ENCODE assay signal across 10 cellular contexts in the genomic region with DNA sequence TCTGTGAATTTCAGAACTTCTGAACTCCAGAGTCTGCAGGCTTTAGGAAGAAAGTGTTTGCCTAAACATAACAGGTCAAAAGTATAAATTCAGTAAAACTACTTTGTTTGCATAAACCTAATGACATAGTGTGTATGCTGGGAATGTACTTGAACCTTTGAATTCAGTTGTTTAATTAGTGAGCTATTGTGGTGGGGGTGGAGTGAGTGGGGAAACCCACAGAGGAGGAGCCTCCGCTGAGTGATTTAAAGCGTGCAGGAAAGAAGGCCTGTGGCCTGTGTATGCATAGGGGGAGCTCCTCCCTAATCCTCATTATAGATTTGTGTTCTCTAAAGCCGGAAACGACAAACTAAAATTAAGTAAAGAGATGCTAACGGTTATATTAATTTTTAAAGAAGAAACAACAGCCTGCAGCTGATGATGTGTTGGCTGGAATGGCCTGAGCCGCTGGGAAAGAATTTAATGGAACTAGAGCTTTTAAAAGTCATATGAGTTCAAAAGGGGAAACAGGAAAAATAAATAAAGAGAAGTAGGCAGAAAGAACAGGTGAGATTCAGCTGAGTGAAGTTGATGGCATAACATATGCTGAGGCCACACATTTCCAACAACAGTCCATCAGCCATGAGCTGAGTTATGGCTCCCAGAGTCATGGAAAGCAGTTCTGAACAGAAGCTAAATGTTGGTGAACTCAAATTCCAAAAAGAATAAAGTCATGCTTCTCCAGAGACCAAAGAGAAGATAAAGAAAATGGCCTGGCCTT.
A peak's percentile ranks its signal among the peaks of the same experiment; 100 is the strongest.
DNase-seq lines count a peak whose midpoint lies in the region; ATAC-seq and TF ChIP-seq lines count a peak whose summit lies in the region.
"Had no signal": no experiment of that assay in that cellular context is flagged by ENCODE, and none has a peak within 500 bp of the region (broad histone marks: within the 10 kb centered on the region; RNA-seq: fewer than 3 reads in every experiment).

No MANE protein-coding gene starts in this region.

- intact Hi-C loops in gastrocnemius medialis (cut with DNase I; ENCODE audit: low total_unique reads) (no loop called here), ascending aorta (cut with DNase I) (no loop called here)

- in situ Hi-C loops in gastrocnemius medialis (cut with MboI; ENCODE audit: low sequenced_read_pairs in 4 of 4): no loop called here

- H3K4me3 ChIP-seq in gastrocnemius medialis (no peak overlapping the region), ascending aorta (no peak overlapping the region)

- TF ChIP-seq CTCF in gastrocnemius medialis (IDR thresholded peaks at IDR 0.05 in 4 of 5, conservative IDR thresholded peaks at IDR 0.05 in 1 of 5) (no peak), ascending aorta (IDR thresholded peaks at IDR 0.05) (no peak)

- H3K9me3 ChIP-seq in gastrocnemius medialis: no peaks in the 10 kb centered on the region
- H3K9me3 ChIP-seq in ascending aorta: no peaks in the 10 kb centered on the region

- ATAC-seq in GM19351 (IDR thresholded peaks at IDR 0.05; ENCODE audit: unreplicated experiment) (peak; percentile 82), HG02943 (IDR thresholded peaks at IDR 0.05; ENCODE audit: low read depth, unreplicated experiment) (peak; percentile 74), gastrocnemius medialis (no peak)

- H3K4me1 ChIP-seq in gastrocnemius medialis (no peaks in the 10 kb centered on the region), ascending aorta (no peaks in the 10 kb centered on the region)

- DNase-seq in DMS153 treated with DMSO at 0.1 percent for 48 hours (lab: John Stamatoyannopoulos, UW; ENCODE audit: unreplicated experiment): peak; percentile 46
- DNase-seq in MV-4-11 (lab: John Stamatoyannopoulos, UW): peak; percentile 48
- no peak for DNase-seq in ureter (ENCODE audit: low spot score)
- DNase-seq in gastrocnemius medialis: no peak
- DNase-seq in ascending aorta (ENCODE audit: low spot score in 2 of 2): no peak
- no peak for DNase-seq in LoVo (ENCODE audit: low spot score)
- DNase-seq: activated gamma-delta T cell treated with Interleukin-2 at 50 U/mL for 16 hours, NCI-H187 treated with DMSO at 0.1 percent for 48 hours had no signal

- H3K27me3 ChIP-seq in gastrocnemius medialis (no peaks in the 10 kb centered on the region), ascending aorta (no peaks in the 10 kb centered on the region)

- H3K27ac ChIP-seq in gastrocnemius medialis (no peak overlapping the region), ascending aorta (no peak overlapping the region)

- TF ChIP-seq POLR2A in gastrocnemius medialis (IDR thresholded peaks at IDR 0.05): no peak

- H3K36me3 ChIP-seq in gastrocnemius medialis (no peaks in the 10 kb centered on the region), ascending aorta (no peaks in the 10 kb centered on the region)

Comparison
In these comparisons a context has a peak if more than half of its experiments do, and no peak if none do; other contexts are left out.
1. DNase-seq: peak in DMS153 treated with DMSO at 0.1 percent for 48 hours (single experiment) and MV-4-11 (single experiment); none in ureter (single experiment), gastrocnemius medialis (0 of 2), ascending aorta (0 of 2) and LoVo (single experiment).
2. ATAC-seq: peak in GM19351 (single experiment) and HG02943 (single experiment); none in gastrocnemius medialis (0 of 2).